1 cellular context compared by ENCODE assay signal in genomic region chr7:100673942-100674431, GRCh38.
A peak's percentile ranks its signal among the peaks of the same experiment; 100 is the strongest.
TF ChIP-seq lines count a peak whose summit lies in the region.

No MANE protein-coding gene starts in this region.

TF ChIP-seq in HepG2, 621 proteins besides CTCF, POLR2A, EP300 and RAD21 (continued from another document and continues in another):
- TF ChIP-seq FOXP4 (CRISPR knock-in tag; IDR thresholded peaks at IDR 0.05) (no peak), RNF2 (conservative IDR thresholded peaks at IDR 0.05; ENCODE audit: low read depth) (no peak), KDM3A (CRISPR knock-in tag; IDR thresholded peaks at IDR 0.05; ENCODE audit: low read depth) (no peak), ZNF883 (CRISPR knock-in tag; IDR thresholded peaks at IDR 0.05; ENCODE audit: not compliant biosample characterization) (no peak), GRHL1 (CRISPR knock-in tag; conservative IDR thresholded peaks at IDR 0.05) (no peak), ZBTB8A (CRISPR knock-in tag; IDR thresholded peaks at IDR 0.05; ENCODE audit: borderline replicate concordance, low read depth) (no peak), FOXM1 (CRISPR knock-in tag; IDR thresholded peaks at IDR 0.05) (no peak), ZNF570 (CRISPR knock-in tag; IDR thresholded peaks at IDR 0.05; ENCODE audit: borderline replicate concordance) (no peak), ZGPAT (CRISPR knock-in tag; IDR thresholded peaks at IDR 0.05) (no peak), ZNF225 (CRISPR knock-in tag; IDR thresholded peaks at IDR 0.05) (0 out of 2 replicates have a peak, but pooled peaks have one; percentile 1), RFX1 (IDR thresholded peaks at IDR 0.05) (no peak), TRIM22 (IDR thresholded peaks at IDR 0.05) (no peak), GABPA (IDR thresholded peaks at IDR 0.05; ENCODE audit: low read depth, low read length) (0 out of 2 replicates have a peak, but pooled peaks have one; percentile 19), GABPA (CRISPR knock-in tag; IDR thresholded peaks at IDR 0.05; ENCODE audit: low read depth) (no peak), ZFP62 (CRISPR knock-in tag; IDR thresholded peaks at IDR 0.05) (no peak), ZNF468 (CRISPR knock-in tag; IDR thresholded peaks at IDR 0.05) (no peak), HDAC2 (CRISPR knock-in tag; IDR thresholded peaks at IDR 0.05) (no peak), SKIL (CRISPR knock-in tag; IDR thresholded peaks at IDR 0.05; ENCODE audit: borderline replicate concordance) (0 out of 2 replicates have a peak, but pooled peaks have one; percentile 3), SMARCE1 (IDR thresholded peaks at IDR 0.05; ENCODE audit: borderline replicate concordance) (no peak), MED8 (CRISPR knock-in tag; IDR thresholded peaks at IDR 0.05; ENCODE audit: insufficient replicate concordance) (no peak), ZNF609 (CRISPR knock-in tag; IDR thresholded peaks at IDR 0.05; ENCODE audit: borderline replicate concordance) (no peak), RERE (CRISPR knock-in tag; IDR thresholded peaks at IDR 0.05; ENCODE audit: low read depth) (no peak), TRAFD1 (CRISPR knock-in tag; IDR thresholded peaks at IDR 0.05; ENCODE audit: borderline replicate concordance) (no peak), ARNT2 (CRISPR knock-in tag; IDR thresholded peaks at IDR 0.05; ENCODE audit: low read depth) (0 out of 2 replicates have a peak, but pooled peaks have one; percentile 28), ZNF343 (CRISPR knock-in tag; IDR thresholded peaks at IDR 0.05) (no peak), ZNF782 (CRISPR knock-in tag; IDR thresholded peaks at IDR 0.05; ENCODE audit: borderline replicate concordance) (0 out of 2 replicates have a peak, but pooled peaks have one; percentile 6), ZNF652 (CRISPR knock-in tag; IDR thresholded peaks at IDR 0.05; ENCODE audit: borderline replicate concordance, low read depth) (no peak), ZNF777 (CRISPR knock-in tag; IDR thresholded peaks at IDR 0.05) (0 out of 2 replicates have a peak, but pooled peaks have one; percentile 43), ZFP1 (CRISPR knock-in tag; IDR thresholded peaks at IDR 0.05) (no peak), ZNF24 (IDR thresholded peaks at IDR 0.05) (no peak), ZUFSP (CRISPR knock-in tag; IDR thresholded peaks at IDR 0.05; ENCODE audit: borderline replicate concordance) (no peak), ATF3 (CRISPR knock-in tag; IDR thresholded peaks at IDR 0.05) (no peak), HMG20B (CRISPR knock-in tag; conservative IDR thresholded peaks at IDR 0.05) (no peak)
